ENCODE assay signal across 9 cellular contexts in genomic region chr20:3658708-3659491, GRCh38. TPM values are rescaled to one million over a fixed set of nuclear protein-coding genes. Genes with fewer than 3 reads are reported as not detected.
DNase-seq lines count a peak whose midpoint lies in the region; ATAC-seq and TF ChIP-seq lines count a peak whose summit lies in the region.
"Had no signal": no experiment of that assay in that cellular context is flagged by ENCODE, and none has a peak within 500 bp of the region (broad histone marks: within the 10 kb centered on the region; RNA-seq: fewer than 3 reads in every experiment).

No MANE protein-coding gene starts in this region.

- H3K27me3 ChIP-seq in SJCRH30, result no peaks in the 10 kb centered on the region

- H3K27me3 Mint-ChIP-seq in natural killer cell treated with Interleukin-12 subunit alpha and Interleukin-12 subunit beta and Interleukin-15 and Interleukin-18, amount 100 ng/mL, for 72 hours, result peaks cover 25 to 28% of the 10 kb centered on the region in 2 donors
- H3K27me3 Mint-ChIP-seq in natural killer cell (ENCODE audit: low read depth in 2 of 2), result peaks cover 32 to 34% of the 10 kb centered on the region in 2 donors
- peaks cover 48% of the 10 kb centered on the region for H3K27me3 Mint-ChIP-seq in MCF 10A (ENCODE audit: insufficient read depth, unreplicated experiment)

- H3K27ac Mint-ChIP-seq in natural killer cell treated with Interleukin-12 subunit alpha and Interleukin-12 subunit beta and Interleukin-15 and Interleukin-18, amount 100 ng/mL, for 72 hours, result no peak overlapping the region
- H3K27ac Mint-ChIP-seq in natural killer cell (no peak overlapping the region), MCF 10A (ENCODE audit: low read depth, unreplicated experiment) (no peak overlapping the region)

- no peak overlapping the region for H3K4me3 Mint-ChIP-seq in natural killer cell treated with Interleukin-12 subunit alpha and Interleukin-12 subunit beta and Interleukin-15 and Interleukin-18, amount 100 ng/mL, for 72 hours
- H3K4me3 Mint-ChIP-seq in natural killer cell (no peak overlapping the region), MCF 10A (ENCODE audit: unreplicated experiment) (no peak overlapping the region)

- no peaks in the 10 kb centered on the region for H3K36me3 Mint-ChIP-seq in natural killer cell treated with Interleukin-12 subunit alpha and Interleukin-12 subunit beta and Interleukin-15 and Interleukin-18, amount 100 ng/mL, for 72 hours
- H3K36me3 Mint-ChIP-seq in natural killer cell (peaks cover 2% of the 10 kb centered on the region), MCF 10A (ENCODE audit: insufficient read depth, unreplicated experiment) (peaks cover 5% of the 10 kb centered on the region)

- BruUV-seq in MCF 10A (replicated peaks; lab: Mats Ljungman, UMichigan), result no TSS peak

- no peaks in the 10 kb centered on the region for H3K9me3 Mint-ChIP-seq in natural killer cell treated with Interleukin-12 subunit alpha and Interleukin-12 subunit beta and Interleukin-15 and Interleukin-18, amount 100 ng/mL, for 72 hours
- H3K9me3 Mint-ChIP-seq in natural killer cell (no peaks in the 10 kb centered on the region), MCF 10A (ENCODE audit: unreplicated experiment) (no peaks in the 10 kb centered on the region)

- H3K4me1 Mint-ChIP-seq in natural killer cell treated with Interleukin-12 subunit alpha and Interleukin-12 subunit beta and Interleukin-15 and Interleukin-18, amount 100 ng/mL, for 72 hours (ENCODE audit: low read depth in 2 of 2), result peaks cover 5 to 7% of the 10 kb centered on the region in 2 donors
- peaks cover under 1 to 16% of the 10 kb centered on the region in 2 donors for H3K4me1 Mint-ChIP-seq in natural killer cell
- peaks cover 6% of the 10 kb centered on the region for H3K4me1 Mint-ChIP-seq in MCF 10A (ENCODE audit: insufficient read depth, unreplicated experiment)

- POLR2A ChIA-PET in MCF 10A (lab: Yijun Ruan, JAX), result interaction anchor here (0.7 to 1.2 kb wide), 3 partner anchors 12 to 45 kb away, joined by 3 to 4 read pairs (median 3); no protein-coding TSS in a partner anchor

- peak overlapping the region; percentile 17; the same call in 1 of the 2 replicates for H3K4me3 ChIP-seq in SJCRH30
- H3K4me3 ChIP-seq: skin epidermis had no signal

- CTCF ChIA-PET in MCF 10A (lab: Yijun Ruan, JAX), result interaction anchor here (2.5 kb wide), 1 partner anchor 18 kb away, joined by 15 read pairs; no protein-coding TSS in a partner anchor

- H3K36me3 ChIP-seq in SJCRH30, result no peaks in the 10 kb centered on the region

- no peak overlapping the region for H3K27ac ChIP-seq in SJCRH30
- H3K27ac ChIP-seq: skin epidermis had no signal

- TF ChIP-seq CTCF in natural killer cell (IDR thresholded peaks at IDR 0.05) (no peak), MCF 10A (IDR thresholded peaks at IDR 0.05; ENCODE audit: unreplicated experiment) (no peak)

- peaks cover 4% of the 10 kb centered on the region for H3K4me1 ChIP-seq in SJCRH30

- peak; percentile 15 to 54 for ATAC-seq in natural killer cell treated with Interleukin-12 subunit alpha and Interleukin-12 subunit beta and Interleukin-15 and Interleukin-18, amount 100 ng/mL, for 72 hours
- ATAC-seq in natural killer cell (no peak), HG03095 (IDR thresholded peaks at IDR 0.05; ENCODE audit: unreplicated experiment) (peak; percentile 93)

- intact Hi-C loops in natural killer cell (cut with micrococcal nuclease), result no loop called here
- intact Hi-C loops in MCF 10A (cut with micrococcal nuclease), result no loop called here

- DNase-seq in natural killer cell treated with Interleukin-12 subunit alpha and Interleukin-12 subunit beta and Interleukin-15 and Interleukin-18, amount 100 ng/mL, for 72 hours (ENCODE audit: low spot score), result no peak
- no peak for DNase-seq in natural killer cell
- DNase-seq in SJCRH30, result no peak
- no peak for DNase-seq in stimulated activated CD4-positive, alpha-beta T cell treated with anti-CD3 and anti-CD28 coated beads, Interleukin-4, amount 100 ng/mL, for 1 hour
- no peak for DNase-seq in UCSD-AML1 (lab: John Stamatoyannopoulos, UW; ENCODE audit: unreplicated experiment)
- no peak for DNase-seq in MCF 10A (ENCODE audit: unreplicated experiment)
- DNase-seq in stimulated activated CD4-positive, alpha-beta T cell treated with anti-CD3 and anti-CD28 coated beads, Interleukin-4, amount 100 ng/mL, for 4 hours, result no peak

- H3K9me3 ChIP-seq in SJCRH30 (replicated peaks), result no peaks in the 10 kb centered on the region

RNA-seq across cellular contexts. Expression of gene GFRA4, which starts 4.3 kb away (rescaled TPM):
- not detected for total RNA-seq in natural killer cell treated with Interleukin-12 subunit alpha and Interleukin-12 subunit beta and Interleukin-15 and Interleukin-18, amount 100 ng/mL, for 72 hours
- total RNA-seq in natural killer cell (not detected), MCF 10A (2022) (not detected in 2 replicates)
- not detected in 2 replicates for total RNA-seq in SJCRH30 (2014; rRNA removed; shearing (Covaris generic))

RNA-seq across cellular contexts. Expression of gene ADAM33, which starts 22.9 kb away (rescaled TPM):
- not detected for total RNA-seq in natural killer cell treated with Interleukin-12 subunit alpha and Interleukin-12 subunit beta and Interleukin-15 and Interleukin-18, amount 100 ng/mL, for 72 hours
- not detected for total RNA-seq in natural killer cell
- not detected in 2 replicates for total RNA-seq in SJCRH30 (2014; rRNA removed; shearing (Covaris generic))
- not detected in 2 replicates for total RNA-seq in MCF 10A (2022)

RNA-seq across cellular contexts. Expression of gene SIGLEC1, which starts 53.5 kb away (rescaled TPM):
- under 1 TPM in 1 of 2 donors, not detected in 1; 0.08 TPM for total RNA-seq in natural killer cell treated with Interleukin-12 subunit alpha and Interleukin-12 subunit beta and Interleukin-15 and Interleukin-18, amount 100 ng/mL, for 72 hours
- total RNA-seq in natural killer cell, result under 1 TPM; 0.09 to 0.36 (median 0.30) TPM
- total RNA-seq in SJCRH30 (2014; rRNA removed; shearing (Covaris generic)), result 0.02 TPM in 1 of 2 replicates, not detected in the other
- total RNA-seq in MCF 10A (2022), result not detected in 2 replicates

Comparison
In these comparisons a context has a peak if more than half of its experiments do, and no peak if none do; other contexts are left out.
1. ATAC-seq: peak in natural killer cell treated with Interleukin-12 subunit alpha and Interleukin-12 subunit beta and Interleukin-15 and Interleukin-18, amount 100 ng/mL, for 72 hours (2 of 2) and HG03095 (single experiment); none in natural killer cell (0 of 3).